Comparison of ENCODE assay signal across 9 cellular contexts in genomic region chr11:613369-613968, GRCh38. TPM values are rescaled to one million over a fixed set of nuclear protein-coding genes. Genes with fewer than 3 reads are reported as not detected.
DNase-seq lines count a peak whose midpoint lies in the region; TF ChIP-seq lines count a peak whose summit lies in the region.
"Had no signal": no experiment of that assay in that cellular context is flagged by ENCODE, and none has a peak within 500 bp of the region (broad histone marks: within the 10 kb centered on the region; RNA-seq: fewer than 3 reads in every experiment).

No MANE protein-coding gene starts in this region.

- TF ChIP-seq CTCF in cardiac muscle cell (IDR thresholded peaks at IDR 0.05; ENCODE audit: low read depth, low read length), result no peak

- no peaks in the 10 kb centered on the region for H3K27me3 ChIP-seq in cardiac muscle cell

- H3K4me3 Mint-ChIP-seq in activated T-helper 2 cell treated with anti-CD3 and anti-CD28 coated beads, Interferon-gamma antibody, Interleukin-2, Interleukin-4, amounts not matched to agents 10 μg/mL and 5 μg/mL and 100 μg/mL, durations not matched to agents 14 hours and 24 hours and 36 hours (ENCODE audit: low read depth), result peak overlapping the region; percentile 73

- DNase-seq in DMS 273 (lab: John Stamatoyannopoulos, UW; ENCODE audit: unreplicated experiment), result peak; percentile 60
- no peak for DNase-seq in DMS 273 treated with DMSO at 0.1 percent for 48 hours (lab: John Stamatoyannopoulos, UW)
- peak; percentile 54 for DNase-seq in activated T-helper 2 cell treated with anti-CD3 and anti-CD28 coated beads, Interferon-gamma antibody, Interleukin-2, Interleukin-4, amounts not matched to agents 10 μg/mL and 5 μg/mL and 100 μg/mL, durations not matched to agents 14 hours and 24 hours and 36 hours (ENCODE audit: low spot score)
- DNase-seq in cardiac muscle cell (ENCODE audit: low read depth in 1 of 2, low spot score in 1 of 2), result peak; percentile 55 to 80
- peak; percentile 63 to 70 for DNase-seq in stimulated activated CD4-positive, alpha-beta T cell treated with anti-CD3 and anti-CD28 coated beads, Interleukin-15, amount 100 ng/mL, for 1 hour (ENCODE audit: low read depth in 1 of 2, low spot score in 1 of 2)
- no peak for DNase-seq in HCEC 1CT
- DNase-seq in SHP77 treated with DMSO at 0.1 percent for 48 hours (lab: John Stamatoyannopoulos, UW), result no peak

- H3K27me3 Mint-ChIP-seq in activated T-helper 2 cell treated with anti-CD3 and anti-CD28 coated beads, Interferon-gamma antibody, Interleukin-2, Interleukin-4, amounts not matched to agents 10 μg/mL and 5 μg/mL and 100 μg/mL, durations not matched to agents 14 hours and 24 hours and 36 hours (ENCODE audit: low read depth), result no peaks in the 10 kb centered on the region
- H3K27me3 Mint-ChIP-seq: activated naive CD8-positive, alpha-beta T cell had no signal

- peaks cover 39% of the 10 kb centered on the region for H3K36me3 ChIP-seq in cardiac muscle cell

- peaks cover 33% of the 10 kb centered on the region for H3K36me3 Mint-ChIP-seq in activated T-helper 2 cell treated with anti-CD3 and anti-CD28 coated beads, Interferon-gamma antibody, Interleukin-2, Interleukin-4, amounts not matched to agents 10 μg/mL and 5 μg/mL and 100 μg/mL, durations not matched to agents 14 hours and 24 hours and 36 hours (ENCODE audit: low read depth)
- H3K36me3 Mint-ChIP-seq: activated naive CD8-positive, alpha-beta T cell had no signal

- H3K27ac ChIP-seq in cardiac muscle cell, result no peak overlapping the region

- no peaks in the 10 kb centered on the region for H3K9me3 Mint-ChIP-seq in activated T-helper 2 cell treated with anti-CD3 and anti-CD28 coated beads, Interferon-gamma antibody, Interleukin-2, Interleukin-4, amounts not matched to agents 10 μg/mL and 5 μg/mL and 100 μg/mL, durations not matched to agents 14 hours and 24 hours and 36 hours

- no peak overlapping the region for H3K4me3 ChIP-seq in cardiac muscle cell

- peaks cover 8% of the 10 kb centered on the region for H3K4me1 Mint-ChIP-seq in activated T-helper 2 cell treated with anti-CD3 and anti-CD28 coated beads, Interferon-gamma antibody, Interleukin-2, Interleukin-4, amounts not matched to agents 10 μg/mL and 5 μg/mL and 100 μg/mL, durations not matched to agents 14 hours and 24 hours and 36 hours (ENCODE audit: low read depth)

- H3K4me1 ChIP-seq in cardiac muscle cell (ENCODE audit: low read depth), result peaks cover 15% of the 10 kb centered on the region

- H3K27ac Mint-ChIP-seq in activated T-helper 2 cell treated with anti-CD3 and anti-CD28 coated beads, Interferon-gamma antibody, Interleukin-2, Interleukin-4, amounts not matched to agents 10 μg/mL and 5 μg/mL and 100 μg/mL, durations not matched to agents 14 hours and 24 hours and 36 hours, result peak overlapping the region; percentile 42

- intact Hi-C loops in activated T-helper 2 cell treated with anti-CD3 and anti-CD28 coated beads, Interferon-gamma antibody, Interleukin-2, Interleukin-4, amounts not matched to agents 10 μg/mL and 5 μg/mL and 100 μg/mL, durations not matched to agents 14 hours and 24 hours and 36 hours (cut with micrococcal nuclease), result loop anchor here (5.0 to 10.0 kb wide), 2 partner anchors 36 to 111 kb away; partner anchors contain the start of gene PHRF1

- H3K9me3 ChIP-seq in cardiac muscle cell (ENCODE audit: low read depth), result no peaks in the 10 kb centered on the region

TF ChIP-seq in PFSK-1, 5 proteins besides CTCF, POLR2A, EP300 and RAD21:
- no peak for TF ChIP-seq REST (IDR thresholded peaks at IDR 0.05; ENCODE audit: insufficient read depth in 1 of 2, low read depth in 2 of 2, low read length in 2 of 2)
- no peak for TF ChIP-seq SIN3A (IDR thresholded peaks at IDR 0.05; ENCODE audit: borderline replicate concordance, insufficient read depth, low read length)
- TF ChIP-seq FOXP2 (optimal IDR thresholded peaks at IDR 0.05; ENCODE audit: borderline replicate concordance, extremely low read depth, extremely low read length, insufficient read depth), result no peak
- TF ChIP-seq TAF1 (IDR thresholded peaks at IDR 0.05; ENCODE audit: borderline replicate concordance, insufficient read depth, low read length), result no peak
- TF ChIP-seq POLR2AphosphoS5 (IDR thresholded peaks at IDR 0.05; ENCODE audit: low read depth, low read length), result peak; percentile 38; the same call in 1 of the 2 replicates

RNA-seq across cellular contexts. Expression of gene IRF7, which starts 2.3 kb away (rescaled TPM):
- polyA plus RNA-seq in PFSK-1 (2012; ENCODE audit: insufficient read length, low read depth), result 24.8 TPM
- 26.8 and 30.3 TPM in 2 replicates for total RNA-seq in activated T-helper 2 cell treated with anti-CD3 and anti-CD28 coated beads, Interferon-gamma antibody, Interleukin-2, Interleukin-4, amounts not matched to agents 10 μg/mL and 5 μg/mL and 100 μg/mL, durations not matched to agents 14 hours and 24 hours and 36 hours
- total RNA-seq in cardiac muscle cell, result 17.7 and 24.7 TPM in 2 replicates
- 13.0 and 17.0 TPM in 2 replicates for polyA plus RNA-seq in cardiac muscle cell

RNA-seq across cellular contexts. Expression of gene CDHR5, which starts 11.3 kb away (rescaled TPM):
- polyA plus RNA-seq in PFSK-1 (2012; ENCODE audit: insufficient read length, low read depth), result 0.19 TPM
- total RNA-seq in activated T-helper 2 cell treated with anti-CD3 and anti-CD28 coated beads, Interferon-gamma antibody, Interleukin-2, Interleukin-4, amounts not matched to agents 10 μg/mL and 5 μg/mL and 100 μg/mL, durations not matched to agents 14 hours and 24 hours and 36 hours, result not detected in 2 replicates
- total RNA-seq in cardiac muscle cell, result 0.18 TPM in 1 of 2 replicates, not detected in the other
- 0.27 and 0.60 TPM in 2 replicates for polyA plus RNA-seq in cardiac muscle cell

RNA-seq across cellular contexts. Expression of gene SCT, which starts 13.5 kb away (rescaled TPM):
- not detected for polyA plus RNA-seq in PFSK-1 (2012; ENCODE audit: insufficient read length, low read depth)
- not detected in 2 replicates for total RNA-seq in activated T-helper 2 cell treated with anti-CD3 and anti-CD28 coated beads, Interferon-gamma antibody, Interleukin-2, Interleukin-4, amounts not matched to agents 10 μg/mL and 5 μg/mL and 100 μg/mL, durations not matched to agents 14 hours and 24 hours and 36 hours
- 4.3 and 4.4 TPM in 2 replicates for total RNA-seq in cardiac muscle cell
- polyA plus RNA-seq in cardiac muscle cell, result 8.9 and 18.8 TPM in 2 replicates

RNA-seq across cellular contexts. Expression of gene DRD4, which starts 23.6 kb away (rescaled TPM):
- 1.8 TPM for polyA plus RNA-seq in PFSK-1 (2012; ENCODE audit: insufficient read length, low read depth)
- 0.18 and 0.30 TPM in 2 replicates for total RNA-seq in activated T-helper 2 cell treated with anti-CD3 and anti-CD28 coated beads, Interferon-gamma antibody, Interleukin-2, Interleukin-4, amounts not matched to agents 10 μg/mL and 5 μg/mL and 100 μg/mL, durations not matched to agents 14 hours and 24 hours and 36 hours
- total RNA-seq in cardiac muscle cell, result 0.60 and 1.2 TPM in 2 replicates
- 0.75 and 2.2 TPM in 2 replicates for polyA plus RNA-seq in cardiac muscle cell

RNA-seq across cellular contexts. Expression of gene PHRF1, which starts 37.2 kb away (rescaled TPM):
- 36.4 TPM for polyA plus RNA-seq in PFSK-1 (2012; ENCODE audit: insufficient read length, low read depth)
- 53.7 and 54.0 TPM in 2 replicates for total RNA-seq in activated T-helper 2 cell treated with anti-CD3 and anti-CD28 coated beads, Interferon-gamma antibody, Interleukin-2, Interleukin-4, amounts not matched to agents 10 μg/mL and 5 μg/mL and 100 μg/mL, durations not matched to agents 14 hours and 24 hours and 36 hours
- total RNA-seq in cardiac muscle cell, result 36.4 and 48.0 TPM in 2 replicates
- 17.8 and 22.8 TPM in 2 replicates for polyA plus RNA-seq in cardiac muscle cell

Comparison
In these comparisons a context has a peak if more than half of its experiments do, and no peak if none do; other contexts are left out.
1. DNase-seq: peak in DMS 273 (single experiment), activated T-helper 2 cell treated with anti-CD3 and anti-CD28 coated beads, Interferon-gamma antibody, Interleukin-2, Interleukin-4, amounts not matched to agents 10 μg/mL and 5 μg/mL and 100 μg/mL, durations not matched to agents 14 hours and 24 hours and 36 hours (single experiment), cardiac muscle cell (2 of 2) and stimulated activated CD4-positive, alpha-beta T cell treated with anti-CD3 and anti-CD28 coated beads, Interleukin-15, amount 100 ng/mL, for 1 hour (2 of 2); none in DMS 273 treated with DMSO at 0.1 percent for 48 hours (single experiment), HCEC 1CT (single experiment) and SHP77 treated with DMSO at 0.1 percent for 48 hours (single experiment).